Comparison of ENCODE assay signal across 18 cellular contexts in genomic region chr22:21796863-21797262, GRCh38.
A peak's percentile ranks its signal among the peaks of the same experiment; 100 is the strongest.
DNase-seq lines count a peak whose midpoint lies in the region; ATAC-seq, FAIRE-seq and TF ChIP-seq lines count a peak whose summit lies in the region.
"Had no signal": no experiment of that assay in that cellular context is flagged by ENCODE, and none has a peak within 500 bp of the region (broad histone marks: within the 10 kb centered on the region; RNA-seq: fewer than 3 reads in every experiment).

No MANE protein-coding gene starts in this region.

- no peaks in the 10 kb centered on the region for H3K9me3 ChIP-seq in K562 (replicated peaks; ENCODE audit: control insufficient read depth, insufficient read depth, low read depth, low read length)

- peaks cover 8% of the 10 kb centered on the region for H3K9me1 ChIP-seq in K562 (ENCODE audit: control insufficient read depth, insufficient read depth, low read length)

- no peak for TF ChIP-seq RAD21 in K562 (CRISPR knock-in tag; conservative IDR thresholded peaks at IDR 0.05 in 1 of 2, IDR thresholded peaks at IDR 0.05 in 1 of 2)

- H3K27ac ChIP-seq in K562 (ENCODE audit: extremely low read depth, low read depth, low read length) (no peak overlapping the region), layer of hippocampus (ENCODE audit: low read depth, low read length) (peak overlapping the region; percentile 31), substantia nigra (ENCODE audit: low read depth, low read length, poor library complexity, severe bottlenecking) (peak overlapping the region; percentile 14)

- H3K27ac Mint-ChIP-seq in HFFc6, result no peak overlapping the region

- no peak for FAIRE-seq in K562 (lab: Jason Lieb, UNC)

- intact Hi-C loops in K562 (cut with micrococcal nuclease), result no loop called here

- H3K79me2 ChIP-seq in K562 (ENCODE audit: control insufficient read depth, insufficient read depth, low read length), result no peaks in the 10 kb centered on the region

- in situ Hi-C loops in K562 (cut with MboI) (no loop called here), ACHN (cut with HindIII; ENCODE audit: low pct_ligation_motif_present, low pct_unique_long_range_greater_than_20kb, low sequenced_read_pairs) (no loop called here)

- peak; percentile 2 for DNase-seq in SIG-M5 treated with dmso at 0.1 percent for 504 hours (lab: John Stamatoyannopoulos, UW; ENCODE audit: unreplicated experiment)
- DNase-seq in SIG-M5 (lab: John Stamatoyannopoulos, UW), result no peak
- DNase-seq in K562 (ENCODE audit: extremely low read depth in 1 of 4, low spot score in 3 of 4), result peak in 2 of 4 experiments; percentile 38 to 47
- peak in 38 of 49 donors; percentile 10 to 83 (median 40) for DNase-seq in substantia nigra (lab: John Stamatoyannopoulos, UW)
- DNase-seq in HUDEP-2 (lab: John Stamatoyannopoulos, UW; ENCODE audit: unreplicated experiment in 76 of 76), result no peak
- DNase-seq in HFFc6, result no peak
- DNase-seq in ACHN, result no peak
- DNase-seq: activated CD4-positive, CD25-positive, alpha-beta regulatory T cell treated with anti-CD3 and anti-CD28 coated beads, Interleukin-2, amount 50 U/mL, for 72 hours; activated CD8-positive, alpha-beta memory T cell treated with anti-CD3 and anti-CD28 coated beads, Interleukin-2, amount 50 U/mL, for 48 hours; activated naive CD4-positive, alpha-beta T cell treated with anti-CD3 and anti-CD28 coated beads, Interleukin-2, amount 50 U/mL, for 16 hours; GOT3; naive B cell; NCI-H1436 treated with DMSO at 0.1 percent for 48 hours; NCI-H526 treated with DMSO at 0.1 percent for 48 hours; stimulated activated naive B cell treated with anti-CD40 and anti-IgM and Interleukin-4, amounts not matched to agents 10 μg/mL and 1 μg/mL and 100 μg/mL, for 72 hours; T-helper 2 cell had no signal

- peaks cover 5% of the 10 kb centered on the region for H4K20me1 ChIP-seq in K562 (replicated peaks; ENCODE audit: control insufficient read depth, insufficient read depth, low read length)

- TF ChIP-seq CTCF in K562 (IDR thresholded peaks at IDR 0.05 in 2 of 3, conservative IDR thresholded peaks at IDR 0.05 in 1 of 3; ENCODE audit: insufficient read depth in 2 of 3, low read depth in 1 of 3, low read length in 3 of 3), result no peak
- no peak for TF ChIP-seq CTCF in HFFc6 (IDR thresholded peaks at IDR 0.05)

- H3K4me1 ChIP-seq in K562 (replicated peaks in 1 of 2; ENCODE audit: control insufficient read depth in 2 of 2, insufficient read depth in 2 of 2, low read length in 2 of 2), result peaks cover 0 to 5% of the 10 kb centered on the region in 2 experiments; a peak in 3 of 5 replicates

- no peak for ATAC-seq in K562
- ATAC-seq: stimulated activated naive B cell treated with anti-CD40 and anti-IgM and Interleukin-4, amounts not matched to agents 10 μg/mL and 1 μg/mL and 100 μg/mL, for 72 hours had no signal

- no peak overlapping the region for H3K4me2 ChIP-seq in K562 (ENCODE audit: insufficient read depth, low read length)

- H3K9ac ChIP-seq in K562 (ENCODE audit: insufficient read depth in 1 of 2, low read depth in 2 of 2, low read length in 2 of 2), result no peak overlapping the region

- no peak overlapping the region for H3K4me3 Mint-ChIP-seq in HFFc6
- H3K4me3 Mint-ChIP-seq: naive B cell; stimulated activated naive B cell treated with anti-CD40 and anti-IgM and Interleukin-4, amounts not matched to agents 10 μg/mL and 1 μg/mL and 100 μg/mL, for 72 hours had no signal

- no peak overlapping the region for H3K4me3 ChIP-seq in K562
- H3K4me3 ChIP-seq: cardiac muscle cell had no signal

- 93% methylated on average over 5 of the region's 5 CpGs for WGBS in K562 (ENCODE audit: insufficient coverage, low coverage, missing lambda C conversion rate)

- no peaks in the 10 kb centered on the region for H3K27me3 Mint-ChIP-seq in HFFc6 (ENCODE audit: insufficient read depth)
- H3K27me3 Mint-ChIP-seq: naive B cell; stimulated activated naive B cell treated with anti-CD40 and anti-IgM and Interleukin-4, amounts not matched to agents 10 μg/mL and 1 μg/mL and 100 μg/mL, for 72 hours had no signal

- CTCF ChIA-PET in K562 (lab: Yijun Ruan, JAX; ENCODE audit: low intra/inter-chr PET ratio), result no interaction called here

- H3K36me3 ChIP-seq in K562 (ENCODE audit: control insufficient read depth, insufficient read depth, low read length), result peaks cover 87% of the 10 kb centered on the region

- no peak for TF ChIP-seq POLR2A in K562 (conservative IDR thresholded peaks at IDR 0.05)

- peaks cover 10% of the 10 kb centered on the region for H3K4me1 Mint-ChIP-seq in HFFc6 (ENCODE audit: low read depth)

- no peak for TF ChIP-seq EP300 in K562 (IDR thresholded peaks at IDR 0.05; ENCODE audit: low read length)

- no peaks in the 10 kb centered on the region for H3K27me3 ChIP-seq in K562 (ENCODE audit: control insufficient read depth in 2 of 2, insufficient read depth in 2 of 2, low read length in 2 of 2)
- no peaks in the 10 kb centered on the region for H3K27me3 ChIP-seq in layer of hippocampus (ENCODE audit: control insufficient read depth, insufficient read depth, low read length)
- H3K27me3 ChIP-seq: cardiac muscle cell had no signal

- H2AFZ ChIP-seq in K562 (ENCODE audit: low read depth, low read length), result no peak overlapping the region

- H3K36me3 Mint-ChIP-seq in HFFc6 (ENCODE audit: low read depth), result peaks cover 25% of the 10 kb centered on the region

- BruUV-seq in K562 (replicated peaks; lab: Mats Ljungman, UMichigan), result TSS peak; percentile 15

- POLR2A ChIA-PET in K562 (lab: Yijun Ruan, JAX), result interaction anchor here (0.8 to 3.6 kb wide), 9 partner anchors 9 to 52 kb away, joined by 3 to 16 read pairs (median 5); no protein-coding TSS in a partner anchor

- no peaks in the 10 kb centered on the region for H3K9me3 Mint-ChIP-seq in HFFc6
- H3K9me3 Mint-ChIP-seq: naive B cell; stimulated activated naive B cell treated with anti-CD40 and anti-IgM and Interleukin-4, amounts not matched to agents 10 μg/mL and 1 μg/mL and 100 μg/mL, for 72 hours had no signal

TF ChIP-seq in K562, 482 proteins besides CTCF, POLR2A, EP300 and RAD21 (continues in another document):
- TF ChIP-seq USF1 (CRISPR knock-in tag; IDR thresholded peaks at IDR 0.05), result peak; percentile 43; the same call in 1 of the 2 replicates
- TF ChIP-seq ZNF324 (CRISPR knock-in tag; IDR thresholded peaks at IDR 0.05), result no peak
- TF ChIP-seq CEBPG (CRISPR knock-in tag; IDR thresholded peaks at IDR 0.05), result 0 out of 2 replicates have a peak, but pooled peaks have one; percentile 14
- TF ChIP-seq CEBPG (tag; conservative IDR thresholded peaks at IDR 0.05 in 1 of 2, IDR thresholded peaks at IDR 0.05 in 1 of 2), result no peak
- TF ChIP-seq SIN3A (IDR thresholded peaks at IDR 0.05; ENCODE audit: borderline replicate concordance in 2 of 2, control insufficient read depth in 1 of 2, low read depth in 2 of 2, low read length in 2 of 2), result no peak
- no peak for TF ChIP-seq BCL6 (CRISPR knock-in tag; IDR thresholded peaks at IDR 0.05)
- no peak for TF ChIP-seq TEAD4 (IDR thresholded peaks at IDR 0.05; ENCODE audit: low read length)
- 0 out of 2 replicates have a peak, but pooled peaks have one; percentile 41 for TF ChIP-seq TEAD4 (CRISPR knock-in tag; IDR thresholded peaks at IDR 0.05; ENCODE audit: borderline replicate concordance)
- TF ChIP-seq, protein P1, sequence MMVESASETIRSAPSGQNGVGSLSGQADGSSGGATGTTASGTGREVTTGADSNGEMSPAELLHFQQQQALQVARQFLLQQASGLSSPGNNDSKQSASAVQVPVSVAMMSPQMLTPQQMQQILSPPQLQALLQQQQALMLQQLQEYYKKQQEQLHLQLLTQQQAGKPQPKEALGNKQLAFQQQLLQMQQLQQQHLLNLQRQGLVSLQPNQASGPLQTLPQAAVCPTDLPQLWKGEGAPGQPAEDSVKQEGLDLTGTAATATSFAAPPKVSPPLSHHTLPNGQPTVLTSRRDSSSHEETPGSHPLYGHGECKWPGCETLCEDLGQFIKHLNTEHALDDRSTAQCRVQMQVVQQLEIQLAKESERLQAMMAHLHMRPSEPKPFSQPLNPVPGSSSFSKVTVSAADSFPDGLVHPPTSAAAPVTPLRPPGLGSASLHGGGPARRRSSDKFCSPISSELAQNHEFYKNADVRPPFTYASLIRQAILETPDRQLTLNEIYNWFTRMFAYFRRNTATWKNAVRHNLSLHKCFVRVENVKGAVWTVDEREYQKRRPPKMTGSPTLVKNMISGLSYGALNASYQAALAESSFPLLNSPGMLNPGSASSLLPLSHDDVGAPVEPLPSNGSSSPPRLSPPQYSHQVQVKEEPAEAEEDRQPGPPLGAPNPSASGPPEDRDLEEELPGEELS (CRISPR knock-in tag; IDR thresholded peaks at IDR 0.05; ENCODE audit: borderline replicate concordance), result 0 out of 2 replicates have a peak, but pooled peaks have one; percentile 35
- TF ChIP-seq, protein P2, sequence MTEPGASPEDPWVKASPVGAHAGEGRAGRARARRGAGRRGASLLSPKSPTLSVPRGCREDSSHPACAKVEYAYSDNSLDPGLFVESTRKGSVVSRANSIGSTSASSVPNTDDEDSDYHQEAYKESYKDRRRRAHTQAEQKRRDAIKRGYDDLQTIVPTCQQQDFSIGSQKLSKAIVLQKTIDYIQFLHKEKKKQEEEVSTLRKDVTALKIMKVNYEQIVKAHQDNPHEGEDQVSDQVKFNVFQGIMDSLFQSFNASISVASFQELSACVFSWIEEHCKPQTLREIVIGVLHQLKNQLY (CRISPR knock-in tag; conservative IDR thresholded peaks at IDR 0.05), result 0 out of 4 replicates have a peak, but pooled peaks of 1 of the 2 experiments have one; percentile 73
- peak; percentile 64; the same call in 1 of the 2 replicates for TF ChIP-seq ZNF224 (CRISPR knock-in tag; IDR thresholded peaks at IDR 0.05)
- TF ChIP-seq MED1 (CRISPR knock-in tag; IDR thresholded peaks at IDR 0.05; ENCODE audit: borderline replicate concordance), result peak; percentile 78; the same call in 1 of the 2 replicates

Comparison
In these comparisons a context has a peak if more than half of its experiments do, and no peak if none do; other contexts are left out.
1. DNase-seq: peak in SIG-M5 treated with dmso at 0.1 percent for 504 hours (single experiment) and substantia nigra (38 of 49); none in SIG-M5 (single experiment), HUDEP-2 (0 of 76), HFFc6 (single experiment) and ACHN (single experiment).